9 cellular contexts compared by ENCODE assay signal in the genomic region with DNA sequence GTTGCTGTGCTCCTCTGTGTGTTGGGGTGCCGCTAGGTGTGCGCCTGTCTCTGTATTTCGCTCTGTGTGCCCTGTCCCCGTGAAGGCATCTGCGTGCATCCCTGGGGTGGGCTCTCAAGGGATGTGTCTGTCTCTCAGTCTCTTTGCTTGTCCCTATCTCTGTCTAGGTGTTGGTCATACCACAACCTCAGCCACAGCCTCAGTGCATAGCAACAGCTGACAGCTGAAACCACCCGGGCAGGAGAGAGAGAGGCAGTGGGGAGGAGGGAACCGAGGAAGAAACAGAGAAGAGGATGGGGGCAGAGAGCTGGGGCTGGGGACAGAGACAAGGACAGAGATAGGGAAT. TPM values are rescaled to one million over a fixed set of nuclear protein-coding genes. Genes with fewer than 3 reads are reported as not detected.
DNase-seq lines count a peak whose midpoint lies in the region; ATAC-seq lines count a peak whose summit lies in the region.
"Had no signal": no experiment of that assay in that cellular context is flagged by ENCODE, and none has a peak within 500 bp of the region (broad histone marks: within the 10 kb centered on the region; RNA-seq: fewer than 3 reads in every experiment).

No MANE protein-coding gene starts in this region.

- H3K27me3 Mint-ChIP-seq in activated CD4-positive, alpha-beta T cell treated with anti-CD3 and anti-CD28 coated beads, Interleukin-2, amount 10 ng/mL, durations not matched to agents 24 days and 14 days = peaks cover 57% of the 10 kb centered on the region
- peaks cover 78% of the 10 kb centered on the region for H3K27me3 Mint-ChIP-seq in central memory CD8-positive, alpha-beta T cell

- no peak overlapping the region for H3K27ac Mint-ChIP-seq in activated CD4-positive, alpha-beta T cell treated with anti-CD3 and anti-CD28 coated beads, Interleukin-2, amount 10 ng/mL, durations not matched to agents 24 days and 14 days
- H3K27ac Mint-ChIP-seq in central memory CD8-positive, alpha-beta T cell (ENCODE audit: low read depth) = peak overlapping the region; percentile 62

- intact Hi-C loops in activated CD4-positive, alpha-beta T cell treated with anti-CD3 and anti-CD28 coated beads, Interleukin-2, amount 10 ng/mL, durations not matched to agents 24 days and 14 days (cut with micrococcal nuclease) = no loop called here

- no peaks in the 10 kb centered on the region for H3K9me3 Mint-ChIP-seq in activated CD4-positive, alpha-beta T cell treated with anti-CD3 and anti-CD28 coated beads, Interleukin-2, amount 10 ng/mL, durations not matched to agents 24 days and 14 days
- no peaks in the 10 kb centered on the region for H3K9me3 Mint-ChIP-seq in central memory CD8-positive, alpha-beta T cell

- H3K4me3 Mint-ChIP-seq in activated CD4-positive, alpha-beta T cell treated with anti-CD3 and anti-CD28 coated beads, Interleukin-2, amount 10 ng/mL, durations not matched to agents 24 days and 14 days = peak overlapping the region; percentile 71
- peak overlapping the region; percentile 74 for H3K4me3 Mint-ChIP-seq in central memory CD8-positive, alpha-beta T cell

- H3K4me1 Mint-ChIP-seq in activated CD4-positive, alpha-beta T cell treated with anti-CD3 and anti-CD28 coated beads, Interleukin-2, amount 10 ng/mL, durations not matched to agents 24 days and 14 days = peaks cover 27% of the 10 kb centered on the region
- H3K4me1 Mint-ChIP-seq in central memory CD8-positive, alpha-beta T cell = peaks cover 53% of the 10 kb centered on the region

- no peaks in the 10 kb centered on the region for H3K36me3 Mint-ChIP-seq in activated CD4-positive, alpha-beta T cell treated with anti-CD3 and anti-CD28 coated beads, Interleukin-2, amount 10 ng/mL, durations not matched to agents 24 days and 14 days (ENCODE audit: low read depth)
- H3K36me3 Mint-ChIP-seq in central memory CD8-positive, alpha-beta T cell (ENCODE audit: insufficient read depth) = peaks cover 8% of the 10 kb centered on the region

- DNase-seq in activated CD4-positive, alpha-beta T cell treated with anti-CD3 and anti-CD28 coated beads, Interleukin-2, amount 10 ng/mL, durations not matched to agents 24 days and 14 days = peak; percentile 82
- no peak for DNase-seq in activated CD4-positive, alpha-beta T cell treated with anti-CD3 and anti-CD28 coated beads for 1 hour
- DNase-seq in M059J (ENCODE audit: low read depth) (peak; percentile 43), NCI-H2227 treated with DMSO at 0.1 percent for 48 hours (lab: John Stamatoyannopoulos, UW) (no peak)
- DNase-seq in central memory CD8-positive, alpha-beta T cell (ENCODE audit: low spot score in 2 of 2) = peak in 1 of 2 donors; percentile 39
- peak; percentile 49 for DNase-seq in stimulated activated CD8-positive, alpha-beta memory T cell treated with anti-CD3 and anti-CD28 coated beads, Interleukin-4, amount 100 ng/mL, for 48 hours
- DNase-seq: lower lobe of right lung had no signal

- peak; percentile 42 for ATAC-seq in central memory CD8-positive, alpha-beta T cell (replicated peaks; ENCODE audit: extremely low read depth, poor library complexity, severe bottlenecking)
- ATAC-seq in GM19035 (IDR thresholded peaks at IDR 0.05; ENCODE audit: unreplicated experiment) = no peak
- ATAC-seq in HG02870 (IDR thresholded peaks at IDR 0.05; ENCODE audit: unreplicated experiment) = no peak

RNA-seq across cellular contexts. Expression of gene NXPH4, which starts 1.0 kb away (rescaled TPM):
- total RNA-seq in activated CD4-positive, alpha-beta T cell treated with anti-CD3 and anti-CD28 coated beads, Interleukin-2, amount 10 ng/mL, durations not matched to agents 24 days and 14 days = 0.47 and 0.73 TPM in 2 replicates
- 3.1 and 6.8 TPM in 2 replicates for total RNA-seq in M059J (2014; rRNA removed; shearing (Covaris generic))
- total RNA-seq: lower lobe of right lung had no signal

RNA-seq across cellular contexts. Expression of gene SHMT2, which starts 13.9 kb away (rescaled TPM):
- total RNA-seq in activated CD4-positive, alpha-beta T cell treated with anti-CD3 and anti-CD28 coated beads, Interleukin-2, amount 10 ng/mL, durations not matched to agents 24 days and 14 days = 297 and 310 TPM in 2 replicates
- 113 and 139 TPM in 2 replicates for total RNA-seq in M059J (2014; rRNA removed; shearing (Covaris generic))

RNA-seq across cellular contexts. Expression of gene STAC3, which starts 35.3 kb away (rescaled TPM):
- total RNA-seq in activated CD4-positive, alpha-beta T cell treated with anti-CD3 and anti-CD28 coated beads, Interleukin-2, amount 10 ng/mL, durations not matched to agents 24 days and 14 days = 4.9 and 5.5 TPM in 2 replicates
- 0.10 TPM in 1 of 2 replicates, not detected in the other for total RNA-seq in M059J (2014; rRNA removed; shearing (Covaris generic))

Comparison
In these comparisons a context has a peak if more than half of its experiments do, and no peak if none do; other contexts are left out.
1. DNase-seq: peak in activated CD4-positive, alpha-beta T cell treated with anti-CD3 and anti-CD28 coated beads, Interleukin-2, amount 10 ng/mL, durations not matched to agents 24 days and 14 days (single experiment), M059J (single experiment) and stimulated activated CD8-positive, alpha-beta memory T cell treated with anti-CD3 and anti-CD28 coated beads, Interleukin-4, amount 100 ng/mL, for 48 hours (single experiment); none in activated CD4-positive, alpha-beta T cell treated with anti-CD3 and anti-CD28 coated beads for 1 hour (single experiment) and NCI-H2227 treated with DMSO at 0.1 percent for 48 hours (single experiment).